11 cellular contexts compared by ENCODE assay signal in the genomic region with DNA sequence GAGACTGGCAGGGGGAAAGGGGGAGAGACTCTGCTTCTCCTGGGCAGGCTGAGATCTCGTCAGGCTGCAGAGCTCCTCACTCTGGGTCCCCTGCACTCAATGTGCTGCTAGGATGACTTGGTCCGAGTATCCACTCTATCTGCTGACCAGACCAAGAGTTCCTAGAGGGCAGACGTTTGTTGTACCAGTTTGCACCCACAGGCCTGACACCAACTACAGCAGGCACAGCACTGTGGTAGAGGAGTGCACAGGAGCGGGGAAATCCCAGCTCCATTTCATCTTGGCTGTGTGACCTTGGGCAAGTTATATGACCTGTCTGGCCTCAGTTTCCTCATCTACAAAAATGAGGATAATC. TPM values are rescaled to one million over a fixed set of nuclear protein-coding genes. Genes with fewer than 3 reads are reported as not detected.
DNase-seq lines count a peak whose midpoint lies in the region; TF ChIP-seq lines count a peak whose summit lies in the region.
"Had no signal": no experiment of that assay in that cellular context is flagged by ENCODE, and none has a peak within 500 bp of the region (broad histone marks: within the 10 kb centered on the region; RNA-seq: fewer than 3 reads in every experiment).

No MANE protein-coding gene starts in this region.

- H2BK5ac ChIP-seq in neuronal stem cell (ENCODE audit: low read length), result no peak overlapping the region

- H3K9me2 ChIP-seq in Loucy (replicated peaks; ENCODE audit: low read depth, low read length), result no peaks in the 10 kb centered on the region

- H3K4me1 ChIP-seq in Loucy (ENCODE audit: insufficient read depth, low read length, poor library complexity, severe bottlenecking) (peaks cover 63% of the 10 kb centered on the region), spleen (peaks cover 57 to 100% (median 92%) of the 10 kb centered on the region in 6 donors), neuronal stem cell (ENCODE audit: control insufficient read depth in 2 of 2, insufficient read depth in 1 of 2, low read depth in 1 of 2, low read length in 2 of 2) (peaks cover 3 to 6% of the 10 kb centered on the region in 2 donors)

- H3K79me2 ChIP-seq in Loucy (ENCODE audit: insufficient read depth, low read length), result peaks cover 97% of the 10 kb centered on the region

- TF ChIP-seq CTCF in Loucy (conservative IDR thresholded peaks at IDR 0.05; ENCODE audit: low read length) (no peak), spleen (IDR thresholded peaks at IDR 0.05 in 8 of 11, conservative IDR thresholded peaks at IDR 0.05 in 3 of 11) (no peak)

- H3K9ac ChIP-seq in Loucy (ENCODE audit: low read depth, low read length, poor library complexity, severe bottlenecking) (peak overlapping the region; percentile 66), neuronal stem cell (ENCODE audit: low read depth, low read length, poor library complexity) (no peak overlapping the region)

- H2BK120ac ChIP-seq in neuronal stem cell (ENCODE audit: low read depth, low read length), result no peak overlapping the region

- peaks cover 14% of the 10 kb centered on the region; the same call in 1 of the 2 replicates for H3F3A ChIP-seq in Loucy (ENCODE audit: low read depth)

- H3K23ac ChIP-seq in neuronal stem cell (ENCODE audit: low read depth, low read length, poor library complexity), result no peak overlapping the region

- H3K27me3 Mint-ChIP-seq in activated naive CD4-positive, alpha-beta T cell treated with anti-CD3 and anti-CD28 coated beads, Interleukin-2, amount 50 U/mL, for 24 hours, result no peaks in the 10 kb centered on the region
- peaks cover 15 to 33% (median 20%) of the 10 kb centered on the region in 3 donors for H3K27me3 Mint-ChIP-seq in immature natural killer cell (ENCODE audit: low read depth in 3 of 3)

- H2BK12ac ChIP-seq in neuronal stem cell (ENCODE audit: low read length), result no peak overlapping the region

- no peak overlapping the region for H3K14ac ChIP-seq in neuronal stem cell (ENCODE audit: low read length)

- H3K27me3 ChIP-seq in Loucy (ENCODE audit: insufficient read depth, low read length, poor library complexity, severe bottlenecking) (no peaks in the 10 kb centered on the region), spleen (replicated peaks in 1 of 7) (no peaks in the 10 kb centered on the region), neuronal stem cell (ENCODE audit: control insufficient read depth in 3 of 3, insufficient read depth in 3 of 3, low read depth in 1 of 3, low read length in 3 of 3) (no peaks in the 10 kb centered on the region)
- H3K27me3 ChIP-seq: ovary had no signal

- no peak overlapping the region for H3K4ac ChIP-seq in neuronal stem cell (ENCODE audit: low read length)

- H4K8ac ChIP-seq in neuronal stem cell (ENCODE audit: low read depth, low read length), result no peak overlapping the region

- no peak overlapping the region for H2AK5ac ChIP-seq in neuronal stem cell (ENCODE audit: low read depth, low read length)

- H3K9me3 Mint-ChIP-seq in activated naive CD4-positive, alpha-beta T cell treated with anti-CD3 and anti-CD28 coated beads, Interleukin-2, amount 50 U/mL, for 24 hours, result no peaks in the 10 kb centered on the region
- H3K9me3 Mint-ChIP-seq in immature natural killer cell, result peaks cover 0 to 2% (median 0%) of the 10 kb centered on the region in 6 donors

- H3K4me3 ChIP-seq in Loucy (ENCODE audit: low read length, poor library complexity, severe bottlenecking) (peak overlapping the region; percentile 50), spleen (peak overlapping the region in 1 of 8 donors; percentile 35), neuronal stem cell (ENCODE audit: low read length in 2 of 2) (no peak overlapping the region)
- H3K4me3 ChIP-seq: ovary had no signal

- peaks cover 91% of the 10 kb centered on the region for H3K4me1 Mint-ChIP-seq in activated naive CD4-positive, alpha-beta T cell treated with anti-CD3 and anti-CD28 coated beads, Interleukin-2, amount 50 U/mL, for 24 hours
- peaks cover 99% of the 10 kb centered on the region in 2 donors for H3K4me1 Mint-ChIP-seq in immature natural killer cell

- H2AFZ ChIP-seq in Loucy (ENCODE audit: low read length), result no peak overlapping the region
- H2AFZ ChIP-seq in neuronal stem cell (ENCODE audit: low read length), result no peak overlapping the region

- H3K36me3 Mint-ChIP-seq in activated naive CD4-positive, alpha-beta T cell treated with anti-CD3 and anti-CD28 coated beads, Interleukin-2, amount 50 U/mL, for 24 hours, result peaks cover 4% of the 10 kb centered on the region
- peaks cover 0 to 7% (median 3%) of the 10 kb centered on the region in 3 donors for H3K36me3 Mint-ChIP-seq in immature natural killer cell

- H3K4me2 ChIP-seq in Loucy (ENCODE audit: low read depth, low read length, poor library complexity, severe bottlenecking), result peak overlapping the region; percentile 84
- no peak overlapping the region for H3K4me2 ChIP-seq in neuronal stem cell (ENCODE audit: insufficient read depth, low read length, poor library complexity, severe bottlenecking)

- no peak for DNase-seq in immature natural killer cell
- no peak for DNase-seq in spleen
- DNase-seq in NCI-H1048 (lab: John Stamatoyannopoulos, UW), result no peak
- no peak for DNase-seq in midbrain (lab: John Stamatoyannopoulos, UW)
- DNase-seq in neuronal stem cell (ENCODE audit: low spot score), result no peak
- DNase-seq in activated CD4-positive, alpha-beta T cell treated with anti-CD3 and anti-CD28 coated beads for 4 hours, result no peak
- DNase-seq: foreskin melanocyte, NCI-H1694 treated with DMSO at 0.1 percent for 48 hours, ovary had no signal

- H3K9me3 ChIP-seq in Loucy (ENCODE audit: insufficient read depth, low read depth, low read length) (no peaks in the 10 kb centered on the region), spleen (no peaks in the 10 kb centered on the region), neuronal stem cell (replicated peaks in 1 of 2; ENCODE audit: control insufficient read depth in 2 of 2, insufficient read depth in 1 of 2, low read depth in 1 of 2, low read length in 2 of 2) (peaks cover 0 to 4% of the 10 kb centered on the region in 2 donors)
- H3K9me3 ChIP-seq: ovary had no signal

- H3K79me1 ChIP-seq in neuronal stem cell (ENCODE audit: low read depth, low read length), result peaks cover 28% of the 10 kb centered on the region

- no peak overlapping the region for H4K91ac ChIP-seq in neuronal stem cell (ENCODE audit: low read depth, low read length, poor library complexity)

- H4K20me1 ChIP-seq in Loucy (ENCODE audit: insufficient read depth, low read length, poor library complexity, severe bottlenecking), result peaks cover 18% of the 10 kb centered on the region

- peak overlapping the region; percentile 80 for H3K4me3 Mint-ChIP-seq in activated naive CD4-positive, alpha-beta T cell treated with anti-CD3 and anti-CD28 coated beads, Interleukin-2, amount 50 U/mL, for 24 hours
- H3K4me3 Mint-ChIP-seq in immature natural killer cell, result peak overlapping the region; percentile 79 to 91 (median 84)

- intact Hi-C loops in spleen (cut with DNase I; ENCODE audit: low total_unique reads), result no loop called here

- H3K18ac ChIP-seq in neuronal stem cell (ENCODE audit: low read length), result no peak overlapping the region

- H2BK15ac ChIP-seq in neuronal stem cell (ENCODE audit: low read length), result no peak overlapping the region

- H3K36me3 ChIP-seq in Loucy (ENCODE audit: insufficient read depth, low read length) (peaks cover 14% of the 10 kb centered on the region), spleen (peaks cover 0 to 16% (median 0%) of the 10 kb centered on the region in 6 donors), neuronal stem cell (replicated peaks in 1 of 2; ENCODE audit: control insufficient read depth in 2 of 2, insufficient read depth in 2 of 2, low read length in 2 of 2) (peaks cover 2 to 44% of the 10 kb centered on the region in 2 donors)
- H3K36me3 ChIP-seq: ovary had no signal

- peak overlapping the region; percentile 1 to 91 (median 80) for H3K27ac ChIP-seq in spleen
- no peak overlapping the region for H3K27ac ChIP-seq in neuronal stem cell (replicated peaks; ENCODE audit: low read length)
- H3K27ac ChIP-seq: ovary had no signal

- 53 to 58% (median 58%) methylated on average over 4 of the region's 4 CpGs for WGBS in spleen, 5 donors
- no CpG with 5 or more reads among the region's 4 CpGs for WGBS in neuronal stem cell (ENCODE audit: extremely low coverage in 2 of 2, insufficient read length in 2 of 2, insufficient replicate concordance in 1 of 2), 2 donors

- no peak for TF ChIP-seq POLR2A in spleen (IDR thresholded peaks at IDR 0.05)

- H3K27ac Mint-ChIP-seq in activated naive CD4-positive, alpha-beta T cell treated with anti-CD3 and anti-CD28 coated beads, Interleukin-2, amount 50 U/mL, for 24 hours, result peak overlapping the region; percentile 89
- peak overlapping the region; percentile 99 to 100 (median 99) for H3K27ac Mint-ChIP-seq in immature natural killer cell

RNA-seq across cellular contexts. Expression of a gene that starts 29.0 kb away (rescaled TPM):
- polyA plus RNA-seq in immature natural killer cell (100 to 1,000 TPM; 114 to 174 (median 129) TPM), spleen (100 to 1,000 TPM in 2 of 3 donors, 10 to 100 TPM in 1; 93.5 to 124 (median 105) TPM)
- 10 to 100 TPM; 36.5 to 71.4 (median 54.7) TPM for total RNA-seq in spleen
- polyA plus RNA-seq in neuronal stem cell (2013, experiment 1 of 2), result 56.1 TPM
- polyA plus RNA-seq in neuronal stem cell (2013, experiment 2 of 2), result 55.5 TPM

RNA-seq across cellular contexts. Expression of a gene that starts 31.9 kb away (rescaled TPM):
- polyA plus RNA-seq in immature natural killer cell (10 to 100 TPM in 1 of 3 donors, 1 to 10 TPM in 2; 7.9 to 28.4 (median 9.9) TPM), spleen (100 to 1,000 TPM in 2 of 3 donors, 10 to 100 TPM in 1; 44.0 to 126 (median 119) TPM)
- total RNA-seq in spleen, result 100 to 1,000 TPM; 101 to 271 (median 162) TPM
- 5.9 TPM for polyA plus RNA-seq in neuronal stem cell (2013, experiment 1 of 2)
- 6.2 TPM for polyA plus RNA-seq in neuronal stem cell (2013, experiment 2 of 2)
